ENCODE assay signal across 8 cellular contexts in the genomic region with DNA sequence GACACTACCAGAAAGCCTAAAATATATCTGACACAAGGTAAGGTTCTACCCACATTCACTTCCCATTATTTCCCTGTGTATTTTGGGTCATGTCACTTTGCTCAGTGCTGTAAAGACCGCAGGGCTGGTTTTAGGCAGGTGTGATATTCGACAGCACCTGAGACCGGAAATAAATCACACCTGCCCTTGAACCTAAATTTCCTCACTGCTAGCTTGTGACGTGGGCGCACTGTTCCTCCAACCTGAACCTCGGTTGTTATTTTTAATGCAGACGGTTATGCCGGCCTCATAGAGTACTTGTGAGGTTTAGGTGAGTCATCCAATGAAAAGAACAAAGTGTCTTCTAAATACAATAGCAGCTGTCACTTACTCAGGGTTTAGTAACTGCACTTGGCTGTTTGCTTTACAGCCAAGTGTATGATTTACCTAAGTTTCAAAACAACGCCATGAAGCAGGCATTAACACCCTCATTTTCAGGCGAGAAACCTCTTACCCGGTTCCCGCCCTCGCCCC.
DNase-seq lines count a peak whose midpoint lies in the region; ATAC-seq lines count a peak whose summit lies in the region.

No MANE protein-coding gene starts in this region.

- H3K27ac Mint-ChIP-seq in activated naive CD8-positive, alpha-beta T cell treated with anti-CD3 and anti-CD28 coated beads, Interleukin-2, amount 50 U/mL, for 24 hours = peak overlapping the region; percentile 52

- H3K4me1 Mint-ChIP-seq in activated naive CD8-positive, alpha-beta T cell treated with anti-CD3 and anti-CD28 coated beads, Interleukin-2, amount 50 U/mL, for 24 hours = peaks cover 28% of the 10 kb centered on the region

- peak; percentile 65 for ATAC-seq in HG02884 (IDR thresholded peaks at IDR 0.05; ENCODE audit: unreplicated experiment)
- ATAC-seq in activated naive CD8-positive, alpha-beta T cell treated with anti-CD3 and anti-CD28 coated beads, Interleukin-2, amount 50 U/mL, for 24 hours = peak; percentile 90

- peak overlapping the region; percentile 50 for H3K4me3 ChIP-seq in iPS-18c (ENCODE audit: insufficient read depth, low read depth, low read length)

- peak overlapping the region; percentile 81 for H3K4me3 Mint-ChIP-seq in activated naive CD8-positive, alpha-beta T cell treated with anti-CD3 and anti-CD28 coated beads, Interleukin-2, amount 50 U/mL, for 24 hours

- peaks cover 2% of the 10 kb centered on the region for H3K36me3 Mint-ChIP-seq in activated naive CD8-positive, alpha-beta T cell treated with anti-CD3 and anti-CD28 coated beads, Interleukin-2, amount 50 U/mL, for 24 hours (ENCODE audit: low read depth)

- H3K9me3 Mint-ChIP-seq in activated naive CD8-positive, alpha-beta T cell treated with anti-CD3 and anti-CD28 coated beads, Interleukin-2, amount 50 U/mL, for 24 hours = no peaks in the 10 kb centered on the region

- H3K27me3 Mint-ChIP-seq in activated naive CD8-positive, alpha-beta T cell treated with anti-CD3 and anti-CD28 coated beads, Interleukin-2, amount 50 U/mL, for 24 hours = peaks cover 51% of the 10 kb centered on the region

- DNase-seq in stimulated activated CD4-positive, alpha-beta T cell treated with anti-CD3 and anti-CD28 coated beads, Interleukin-1b, Interleukin-23, amount 100 ng/mL, for 48 hours = peak; percentile 37
- no peak for DNase-seq in stimulated activated CD4-positive, alpha-beta T cell treated with anti-CD3 and anti-CD28 coated beads, Interleukin-2, amount 100 ng/mL, for 48 hours
- DNase-seq in NCI-H510A treated with DMSO at 0.1 percent for 48 hours (lab: John Stamatoyannopoulos, UW) (peak; percentile 90), DMS114 treated with DMSO at 0.1 percent for 48 hours (lab: John Stamatoyannopoulos, UW; ENCODE audit: unreplicated experiment) (no peak)
- DNase-seq in activated naive CD8-positive, alpha-beta T cell treated with anti-CD3 and anti-CD28 coated beads, Interleukin-2, amount 50 U/mL, for 24 hours = no peak
- DNase-seq in stimulated activated CD8-positive, alpha-beta memory T cell treated with anti-CD3 and anti-CD28 coated beads, Interleukin-12 subunit alpha, Interleukin-12 subunit beta, amount 100 ng/mL, for 4 hours (ENCODE audit: low read depth) = peak; percentile 14

- no peaks in the 10 kb centered on the region for H3K9me3 ChIP-seq in iPS-18c (ENCODE audit: control insufficient read depth, insufficient read depth, low read length)

Comparison
In these comparisons a context has a peak if more than half of its experiments do, and no peak if none do; other contexts are left out.
1. DNase-seq: peak in stimulated activated CD4-positive, alpha-beta T cell treated with anti-CD3 and anti-CD28 coated beads, Interleukin-1b, Interleukin-23, amount 100 ng/mL, for 48 hours (single experiment), NCI-H510A treated with DMSO at 0.1 percent for 48 hours (single experiment) and stimulated activated CD8-positive, alpha-beta memory T cell treated with anti-CD3 and anti-CD28 coated beads, Interleukin-12 subunit alpha, Interleukin-12 subunit beta, amount 100 ng/mL, for 4 hours (single experiment); none in stimulated activated CD4-positive, alpha-beta T cell treated with anti-CD3 and anti-CD28 coated beads, Interleukin-2, amount 100 ng/mL, for 48 hours (0 of 2), activated naive CD8-positive, alpha-beta T cell treated with anti-CD3 and anti-CD28 coated beads, Interleukin-2, amount 50 U/mL, for 24 hours (single experiment) and DMS114 treated with DMSO at 0.1 percent for 48 hours (single experiment).